In the genomic region with DNA sequence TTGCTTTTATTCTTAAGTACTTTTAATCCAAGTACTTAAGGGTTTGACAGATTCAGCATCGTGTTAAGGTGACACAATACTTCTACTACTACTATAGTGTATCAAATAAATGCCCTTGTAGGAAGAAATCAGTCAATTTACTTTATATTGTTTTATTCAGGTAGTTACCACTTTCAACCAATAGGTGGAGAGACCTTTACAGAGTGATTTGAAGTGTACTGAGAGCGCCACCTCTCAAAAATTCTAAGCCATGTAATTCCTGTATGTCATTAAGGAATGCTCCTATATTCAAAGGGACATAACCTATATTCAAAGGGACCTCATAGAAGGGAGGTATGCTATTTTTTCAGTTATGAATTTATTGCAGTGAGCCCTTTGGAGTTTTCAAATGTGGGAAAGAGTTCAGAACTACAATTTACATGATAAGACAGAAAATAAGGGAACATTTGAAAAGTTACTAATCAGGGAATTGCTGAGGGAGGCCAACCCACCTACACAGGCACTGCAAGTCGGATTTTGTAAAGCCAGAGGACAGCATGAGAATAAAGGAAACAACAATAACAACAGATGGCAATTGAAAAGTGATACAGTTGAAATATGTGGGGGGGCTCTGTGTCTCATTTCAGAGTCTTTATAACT, we compare ENCODE assay signal across 8 cellular contexts.
A peak's percentile ranks its signal among the peaks of the same experiment; 100 is the strongest.
DNase-seq lines count a peak whose midpoint lies in the region; ATAC-seq and TF ChIP-seq lines count a peak whose summit lies in the region.

No MANE protein-coding gene starts in this region.

- H3K4me1 ChIP-seq in hepatocyte (ENCODE audit: insufficient read depth): no peaks in the 10 kb centered on the region
- H3K4me1 ChIP-seq in tibial nerve: no peaks in the 10 kb centered on the region

- no peak for TF ChIP-seq EP300 in tibial nerve (IDR thresholded peaks at IDR 0.05)

- 36% methylated on average over 3 of the region's 3 CpGs for WGBS in hepatocyte (ENCODE audit: low lambda C conversion rate, missing lambda C conversion rate)
- WGBS in tibial nerve, 2 donors: 39 to 44% methylated on average over 3 of the region's 3 CpGs

- H2AFZ ChIP-seq in hepatocyte: no peak overlapping the region

- H3K9me2 ChIP-seq in hepatocyte (replicated peaks; ENCODE audit: insufficient read depth): no peaks in the 10 kb centered on the region

- ATAC-seq in GM21526 (IDR thresholded peaks at IDR 0.05; ENCODE audit: low FRiP score, unreplicated experiment): peak; percentile 92

- H3K27me3 ChIP-seq in HL-60 (ENCODE audit: insufficient read depth, poor library complexity, severe bottlenecking) (no peaks in the 10 kb centered on the region), hepatocyte (no peaks in the 10 kb centered on the region), tibial nerve (no peaks in the 10 kb centered on the region)

- TF ChIP-seq CTCF in HL-60 (IDR thresholded peaks at IDR 0.05; ENCODE audit: insufficient read depth, low read length) (peak; percentile 33), hepatocyte (IDR thresholded peaks at IDR 0.05; ENCODE audit: poor library complexity) (peak; percentile 57), tibial nerve (IDR thresholded peaks at IDR 0.05) (peak in 2 of 5 experiments; percentile 13 to 19)

- DNase-seq in GF-D8 (lab: John Stamatoyannopoulos, UW): peak; percentile 6
- DNase-seq in HL-60 (ENCODE audit: low read depth in 1 of 2, low spot score in 1 of 2): peak in 1 of 2 experiments; percentile 5
- peak; percentile 26 for DNase-seq in RPMI8226
- peak; percentile 52 for DNase-seq in hepatocyte (ENCODE audit: low spot score)
- DNase-seq in activated effector memory CD4-positive, alpha-beta T cell treated with anti-CD3 and anti-CD28 coated beads, Interleukin-2, amount 50 U/mL, for 16 hours: no peak
- no peak for DNase-seq in tibial nerve (ENCODE audit: low spot score in 2 of 2)
- no peak for DNase-seq in activated CD8-positive, alpha-beta memory T cell treated with anti-CD3 and anti-CD28 coated beads, Interleukin-2, amount 50 U/mL, for 48 hours

- H3K4me3 ChIP-seq in HL-60 (replicated peaks; ENCODE audit: insufficient read depth, low read length): no peak overlapping the region
- H3K4me3 ChIP-seq in hepatocyte: no peak overlapping the region
- no peak overlapping the region for H3K4me3 ChIP-seq in tibial nerve

- no peaks in the 10 kb centered on the region for H3K79me2 ChIP-seq in hepatocyte

- no peak for TF ChIP-seq POLR2A in tibial nerve (IDR thresholded peaks at IDR 0.05)

- no peaks in the 10 kb centered on the region for H4K20me1 ChIP-seq in hepatocyte (ENCODE audit: insufficient read depth, poor library complexity, severe bottlenecking)

- H3K36me3 ChIP-seq in hepatocyte (replicated peaks; ENCODE audit: insufficient read depth, low read depth): no peaks in the 10 kb centered on the region
- no peaks in the 10 kb centered on the region for H3K36me3 ChIP-seq in tibial nerve

- H3K9me3 ChIP-seq in hepatocyte (ENCODE audit: low read depth) (no peaks in the 10 kb centered on the region), tibial nerve (no peaks in the 10 kb centered on the region)

- no peak overlapping the region for H3K4me2 ChIP-seq in hepatocyte

- no peak overlapping the region for H3K27ac ChIP-seq in HL-60 (replicated peaks)
- H3K27ac ChIP-seq in hepatocyte: no peak overlapping the region
- H3K27ac ChIP-seq in tibial nerve: no peak overlapping the region

Comparison
In these comparisons a context has a peak if more than half of its experiments do, and no peak if none do; other contexts are left out.
1. DNase-seq: peak in GF-D8 (single experiment), RPMI8226 (single experiment) and hepatocyte (single experiment); none in activated effector memory CD4-positive, alpha-beta T cell treated with anti-CD3 and anti-CD28 coated beads, Interleukin-2, amount 50 U/mL, for 16 hours (single experiment), tibial nerve (0 of 2) and activated CD8-positive, alpha-beta memory T cell treated with anti-CD3 and anti-CD28 coated beads, Interleukin-2, amount 50 U/mL, for 48 hours (single experiment).